9 cellular contexts compared by ENCODE assay signal in the genomic region with DNA sequence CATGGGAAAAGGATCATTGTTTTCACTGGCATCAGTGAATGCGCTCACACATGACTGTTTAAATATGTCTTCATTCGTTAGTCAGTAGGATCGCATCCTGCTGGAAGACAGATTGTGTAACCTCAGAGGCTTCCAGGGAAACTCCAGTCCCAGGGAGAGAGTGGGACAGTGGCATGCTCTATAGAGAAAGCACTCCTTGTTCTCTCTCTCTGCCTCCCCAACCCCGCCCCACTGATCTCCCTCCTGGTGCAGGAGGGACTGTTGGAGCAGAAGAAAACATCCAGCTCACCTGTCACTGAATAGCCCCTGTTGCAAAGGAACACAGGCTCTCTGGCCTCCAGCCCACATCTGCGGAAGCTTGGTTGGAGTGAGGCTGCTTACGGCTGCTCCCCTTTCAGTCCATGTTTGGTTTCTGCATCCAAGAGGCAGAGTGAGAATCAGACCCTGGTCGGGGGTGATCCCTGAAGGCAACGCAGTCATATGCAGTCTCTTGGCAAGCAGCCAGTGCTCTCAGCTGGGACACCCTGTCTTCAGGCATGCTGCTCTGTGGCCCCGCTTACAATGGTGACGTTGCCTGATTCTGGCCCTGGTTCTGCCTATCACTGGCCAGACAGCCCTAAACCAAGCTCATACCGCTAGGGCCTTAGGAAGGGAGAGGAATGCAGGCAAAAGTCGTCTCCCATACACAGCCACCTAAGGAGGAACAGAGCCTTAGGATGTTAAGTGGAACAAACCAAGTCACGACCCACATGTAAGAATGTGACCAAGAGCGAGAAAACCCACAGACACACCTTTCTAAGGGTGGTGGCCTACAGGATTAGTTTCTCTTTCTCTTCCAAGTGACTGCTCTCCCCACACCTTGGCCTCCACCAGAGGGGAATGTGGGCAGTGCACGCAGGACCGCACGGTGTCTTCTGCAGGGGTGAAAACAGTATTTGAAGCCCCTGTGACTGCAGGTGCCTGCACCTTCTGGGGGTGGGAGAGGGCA. TPM values are rescaled to one million over a fixed set of nuclear protein-coding genes. Genes with fewer than 3 reads are reported as not detected.
DNase-seq lines count a peak whose midpoint lies in the region; ATAC-seq, FAIRE-seq and TF ChIP-seq lines count a peak whose summit lies in the region.
"Had no signal": no experiment of that assay in that cellular context is flagged by ENCODE, and none has a peak within 500 bp of the region (broad histone marks: within the 10 kb centered on the region; RNA-seq: fewer than 3 reads in every experiment).

No MANE protein-coding gene starts in this region.

- H3K9me3 Mint-ChIP-seq in glutamatergic neuron (ENCODE audit: unreplicated experiment), result peaks cover 2% of the 10 kb centered on the region

- intact Hi-C loops in left ventricle myocardium superior (cut with micrococcal nuclease), result no loop called here

- H3K4me3 Mint-ChIP-seq in glutamatergic neuron (ENCODE audit: unreplicated experiment), result no peak overlapping the region

- peaks cover 6% of the 10 kb centered on the region; the same call in 1 of the 2 replicates for H3K4me1 ChIP-seq in HEK293 (ENCODE audit: control insufficient read depth, insufficient read depth, low read length)
- H3K4me1 ChIP-seq in adipocyte (ENCODE audit: control insufficient read depth, insufficient read depth, low read length), result peaks cover 12% of the 10 kb centered on the region
- no peaks in the 10 kb centered on the region for H3K4me1 ChIP-seq in small intestine (ENCODE audit: control insufficient read depth in 2 of 2, insufficient read depth in 1 of 2, low read depth in 1 of 2, low read length in 1 of 2)

- no peak for FAIRE-seq in small intestine (lab: Jason Lieb, UNC)

- no peaks in the 10 kb centered on the region for H3K36me3 Mint-ChIP-seq in glutamatergic neuron (ENCODE audit: unreplicated experiment)

- H3K4me3 ChIP-seq in HEK293 (ENCODE audit: low read depth, low read length) (no peak overlapping the region), adipocyte (ENCODE audit: low read length) (peak overlapping the region; percentile 35), small intestine (ENCODE audit: low read depth in 1 of 2, low read length in 2 of 2) (no peak overlapping the region)

- H3K9ac ChIP-seq in adipocyte (ENCODE audit: low read length), result no peak overlapping the region

- CTCF ChIA-PET in HEK293 (lab: Yijun Ruan, JAX), result interaction anchor here (0.6 to 1.1 kb wide), 4 partner anchors 9 to 972 kb away, joined by 3 to 4 read pairs (median 3); no protein-coding TSS in a partner anchor

- H3K36me3 ChIP-seq in HEK293 (ENCODE audit: control insufficient read depth in 2 of 2, insufficient read depth in 1 of 2, low read length in 2 of 2) (no peaks in the 10 kb centered on the region), adipocyte (ENCODE audit: control insufficient read depth, insufficient read depth, low read length, severe bottlenecking) (no peaks in the 10 kb centered on the region), small intestine (ENCODE audit: control insufficient read depth in 2 of 2, insufficient read depth in 2 of 2, low read length in 2 of 2) (no peaks in the 10 kb centered on the region)

- POLR2A ChIA-PET in HEK293 (lab: Yijun Ruan, JAX), result no interaction called here

- 18 to 49% (median 45%) methylated on average over 17 of the region's 17 CpGs for WGBS in small intestine, 3 donors

- H3K9me3 ChIP-seq in HEK293 (ENCODE audit: control insufficient read depth, insufficient read depth, low read depth, low read length), result no peaks in the 10 kb centered on the region
- H3K9me3 ChIP-seq in adipocyte (ENCODE audit: control insufficient read depth, low read length), result no peaks in the 10 kb centered on the region
- no peaks in the 10 kb centered on the region for H3K9me3 ChIP-seq in small intestine (ENCODE audit: control insufficient read depth, low read depth)

- ATAC-seq in left ventricle myocardium superior (peak; percentile 92), HG03139 (IDR thresholded peaks at IDR 0.05; ENCODE audit: unreplicated experiment) (no peak), GM21619 (IDR thresholded peaks at IDR 0.05; ENCODE audit: unreplicated experiment) (no peak)

- TF ChIP-seq CTCF in HEK293 (tag by site-specific recombination; IDR thresholded peaks at IDR 0.05) (no peak), glutamatergic neuron (IDR thresholded peaks at IDR 0.05; ENCODE audit: partially characterized antibody, unreplicated experiment) (no peak)

- peaks cover 9% of the 10 kb centered on the region for H3K4me1 Mint-ChIP-seq in glutamatergic neuron (ENCODE audit: low read depth, unreplicated experiment)

- H3K27ac ChIP-seq in HEK293 (ENCODE audit: extremely low read depth, low read depth, low read length), result no peak overlapping the region
- H3K27ac ChIP-seq in small intestine (ENCODE audit: low read depth in 1 of 2, low read length in 1 of 2), result peak overlapping the region in 1 of 2 donors; percentile 51

- peak; percentile 39 for DNase-seq in adipocyte (ENCODE audit: low read depth)
- DNase-seq in left ventricle myocardium superior, result peak; percentile 81
- DNase-seq in small intestine, result peak; percentile 80
- no peak for DNase-seq in glutamatergic neuron
- no peak for DNase-seq in NCI-H187 treated with DMSO at 0.1 percent for 48 hours (lab: John Stamatoyannopoulos, UW)
- DNase-seq: activated gamma-delta T cell treated with Interleukin-2 at 50 U/mL for 16 hours had no signal

- peaks cover 3% of the 10 kb centered on the region for H3K27me3 Mint-ChIP-seq in glutamatergic neuron (ENCODE audit: unreplicated experiment)

- H3K27me3 ChIP-seq in adipocyte (replicated peaks; ENCODE audit: control insufficient read depth, insufficient read depth, low read length) (no peaks in the 10 kb centered on the region), small intestine (ENCODE audit: control insufficient read depth in 2 of 2, insufficient read depth in 2 of 2, low read length in 2 of 2) (no peaks in the 10 kb centered on the region)

- no peak overlapping the region for H3K27ac Mint-ChIP-seq in glutamatergic neuron (ENCODE audit: unreplicated experiment)

TF ChIP-seq in HEK293, 187 proteins besides CTCF, POLR2A, EP300 and RAD21:
- TF ChIP-seq, protein P1, sequence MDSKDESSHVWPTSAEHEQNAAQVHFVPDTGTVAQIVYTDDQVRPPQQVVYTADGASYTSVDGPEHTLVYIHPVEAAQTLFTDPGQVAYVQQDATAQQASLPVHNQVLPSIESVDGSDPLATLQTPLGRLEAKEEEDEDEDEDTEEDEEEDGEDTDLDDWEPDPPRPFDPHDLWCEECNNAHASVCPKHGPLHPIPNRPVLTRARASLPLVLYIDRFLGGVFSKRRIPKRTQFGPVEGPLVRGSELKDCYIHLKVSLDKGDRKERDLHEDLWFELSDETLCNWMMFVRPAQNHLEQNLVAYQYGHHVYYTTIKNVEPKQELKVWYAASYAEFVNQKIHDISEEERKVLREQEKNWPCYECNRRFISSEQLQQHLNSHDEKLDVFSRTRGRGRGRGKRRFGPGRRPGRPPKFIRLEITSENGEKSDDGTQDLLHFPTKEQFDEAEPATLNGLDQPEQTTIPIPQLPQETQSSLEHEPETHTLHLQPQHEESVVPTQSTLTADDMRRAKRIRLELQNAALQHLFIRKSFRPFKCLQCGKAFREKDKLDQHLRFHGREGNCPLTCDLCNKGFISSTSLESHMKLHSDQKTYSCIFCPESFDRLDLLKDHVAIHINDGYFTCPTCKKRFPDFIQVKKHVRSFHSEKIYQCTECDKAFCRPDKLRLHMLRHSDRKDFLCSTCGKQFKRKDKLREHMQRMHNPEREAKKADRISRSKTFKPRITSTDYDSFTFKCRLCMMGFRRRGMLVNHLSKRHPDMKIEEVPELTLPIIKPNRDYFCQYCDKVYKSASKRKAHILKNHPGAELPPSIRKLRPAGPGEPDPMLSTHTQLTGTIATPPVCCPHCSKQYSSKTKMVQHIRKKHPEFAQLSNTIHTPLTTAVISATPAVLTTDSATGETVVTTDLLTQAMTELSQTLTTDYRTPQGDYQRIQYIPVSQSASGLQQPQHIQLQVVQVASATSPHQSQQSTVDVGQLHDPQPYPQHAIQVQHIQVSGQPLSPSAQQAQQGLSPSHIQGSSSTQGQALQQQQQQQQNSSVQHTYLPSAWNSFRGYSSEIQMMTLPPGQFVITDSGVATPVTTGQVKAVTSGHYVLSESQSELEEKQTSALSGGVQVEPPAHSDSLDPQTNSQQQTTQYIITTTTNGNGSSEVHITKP (tag by site-specific recombination; IDR thresholded peaks at IDR 0.05), result 0 out of 2 replicates have a peak, but pooled peaks have one; percentile 23
- TF ChIP-seq YY1 (tag by site-specific recombination; IDR thresholded peaks at IDR 0.05) (no peak), PRDM1 (tag by site-specific recombination; IDR thresholded peaks at IDR 0.05) (peak; percentile 69), ZBTB48 (tag by site-specific recombination; IDR thresholded peaks at IDR 0.05) (peak; percentile 68; the same call in 1 of the 2 replicates)
TF ChIP-seq in HEK293: peak in this region for 3.

RNA-seq across cellular contexts. Expression of a gene that starts 39.7 kb away (rescaled TPM):
- 12.7 TPM for total RNA-seq in left ventricle myocardium superior
- polyA plus RNA-seq in small intestine, result 10 to 100 TPM in 1 of 3 donors, 1 to 10 TPM in 2; 3.2 to 56.1 (median 4.0) TPM
- total RNA-seq in glutamatergic neuron (ENCODE audit: unreplicated experiment), result not detected

Comparison
In these comparisons a context has a peak if more than half of its experiments do, and no peak if none do; other contexts are left out.
1. DNase-seq: peak in adipocyte (single experiment), left ventricle myocardium superior (single experiment) and small intestine (single experiment); none in glutamatergic neuron (single experiment) and NCI-H187 treated with DMSO at 0.1 percent for 48 hours (single experiment).
2. RNA of a gene that starts 39.7 kb away (total RNA-seq): 12.7 TPM in left ventricle myocardium superior (single experiment); not detected in glutamatergic neuron (single experiment); every median in the first group is over 10 times any median in the second.